ENCODE assay signal across 5 cellular contexts in genomic region chr4:172838943-172839342, GRCh38.
"Had no signal": no experiment of that assay in that cellular context is flagged by ENCODE, and none has a peak within 500 bp of the region (broad histone marks: within the 10 kb centered on the region; RNA-seq: fewer than 3 reads in every experiment).

No MANE protein-coding gene starts in this region.

- ATAC-seq: HCT116 had no signal

- H3K4me3 ChIP-seq: GM23338 had no signal

- H3K4me2 ChIP-seq: GM23338 had no signal

- DNase-seq: H9, HFFc6, KBM-7 had no signal
